ENCODE assay signal across 16 cellular contexts in genomic region chr2:173249661-173250641, GRCh38.
DNase-seq lines count a peak whose midpoint lies in the region; ATAC-seq and TF ChIP-seq lines count a peak whose summit lies in the region.
"Had no signal": no experiment of that assay in that cellular context is flagged by ENCODE, and none has a peak within 500 bp of the region (broad histone marks: within the 10 kb centered on the region; RNA-seq: fewer than 3 reads in every experiment).

No MANE protein-coding gene starts in this region.

- no peak for TF ChIP-seq EP300 in ovary (IDR thresholded peaks at IDR 0.05)

- TF ChIP-seq POLR2A in uterus (IDR thresholded peaks at IDR 0.05) = no peak
- no peak for TF ChIP-seq POLR2A in ovary (IDR thresholded peaks at IDR 0.05)

- DNase-seq in COR-L47 (lab: John Stamatoyannopoulos, UW) (peak; percentile 95), NCI-H128 (lab: John Stamatoyannopoulos, UW; ENCODE audit: unreplicated experiment) (peak; percentile 56), NCI-H345 (lab: John Stamatoyannopoulos, UW) (peak; percentile 68), dermis blood vessel endothelial cell (peak; percentile 9), uterus (no peak), ovary (no peak)
- no peak for DNase-seq in central memory CD4-positive, alpha-beta T cell
- DNase-seq: activated CD4-positive, alpha-beta T cell treated with anti-CD3 and anti-CD28 coated beads for 48 hours; activated T-cell treated with anti-CD3 and anti-CD28 coated beads, Interleukin-2, amount 50 U/mL, for 1 hour; GF-D8; lower lobe of right lung; NK-92 treated with Interleukin-12 subunit alpha and Interleukin-12 subunit beta, amount 100 ng/mL, for 24 hours; stimulated activated CD8-positive, alpha-beta memory T cell treated with anti-CD3 and anti-CD28 coated beads, Interleukin-4, amount 100 ng/mL, for 48 hours had no signal

- H3K27me3 ChIP-seq in uterus = no peaks in the 10 kb centered on the region
- H3K27me3 ChIP-seq in ovary = no peaks in the 10 kb centered on the region
- H3K27me3 ChIP-seq: right atrium auricular region had no signal

- H3K4me1 ChIP-seq in uterus (no peaks in the 10 kb centered on the region), ovary (ENCODE audit: insufficient read depth) (peaks cover 1% of the 10 kb centered on the region)
- H3K4me1 ChIP-seq: lower lobe of right lung, right atrium auricular region had no signal

- H3K9me3 ChIP-seq in uterus = no peaks in the 10 kb centered on the region
- H3K9me3 ChIP-seq in ovary = no peaks in the 10 kb centered on the region
- H3K9me3 ChIP-seq: lower lobe of right lung, right atrium auricular region had no signal

- no peak for ATAC-seq in HG02973 (IDR thresholded peaks at IDR 0.05; ENCODE audit: unreplicated experiment)
- ATAC-seq: lower lobe of right lung, Right ventricle myocardium inferior had no signal

- no peak overlapping the region for H3K27ac ChIP-seq in uterus
- H3K27ac ChIP-seq in ovary = no peak overlapping the region
- H3K27ac ChIP-seq: lower lobe of right lung, right atrium auricular region had no signal

- TF ChIP-seq CTCF in uterus (IDR thresholded peaks at IDR 0.05) = no peak
- TF ChIP-seq CTCF in ovary (IDR thresholded peaks at IDR 0.05) = no peak

- H3K4me3 ChIP-seq in uterus (no peak overlapping the region), ovary (no peak overlapping the region)
- H3K4me3 ChIP-seq: lower lobe of right lung, right atrium auricular region had no signal

- H3K36me3 ChIP-seq in uterus = no peaks in the 10 kb centered on the region
- H3K36me3 ChIP-seq in ovary = no peaks in the 10 kb centered on the region
- H3K36me3 ChIP-seq: right atrium auricular region had no signal

- intact Hi-C loops in uterus (cut with DNase I; ENCODE audit: low total_unique reads) (no loop called here), ovary (cut with DNase I) (no loop called here)

- WGBS in ovary, 3 donors = 63 to 73% (median 69%) methylated on average over 8 of the region's 8 CpGs

Comparison
In these comparisons a context has a peak if more than half of its experiments do, and no peak if none do; other contexts are left out.
1. DNase-seq: peak in COR-L47 (single experiment), NCI-H128 (single experiment), NCI-H345 (single experiment) and dermis blood vessel endothelial cell (single experiment); none in uterus (0 of 2), ovary (0 of 5) and central memory CD4-positive, alpha-beta T cell (single experiment).